Comparison of ENCODE assay signal across 25 cellular contexts in genomic region chr2:182855376-182855775, GRCh38. TPM values are rescaled to one million over a fixed set of nuclear protein-coding genes. Genes with fewer than 3 reads are reported as not detected.
DNase-seq lines count a peak whose midpoint lies in the region; TF ChIP-seq lines count a peak whose summit lies in the region.
"Had no signal": no experiment of that assay in that cellular context is flagged by ENCODE, and none has a peak within 500 bp of the region (broad histone marks: within the 10 kb centered on the region; RNA-seq: fewer than 3 reads in every experiment).

No MANE protein-coding gene starts in this region.

- peaks cover 22% of the 10 kb centered on the region for H3K36me3 Mint-ChIP-seq in endodermal cell (ENCODE audit: low read depth)
- H3K36me3 Mint-ChIP-seq: CD14-positive monocyte; CD4-positive, alpha-beta memory T cell; CD4-positive, CD25-positive, alpha-beta regulatory T cell; CD8-positive, alpha-beta memory T cell had no signal

- CTCF ChIA-PET in OCI-LY7 (lab: Charles Lee; ENCODE audit: unreplicated experiment): no interaction called here

- H4K20me1 ChIP-seq in OCI-LY7 (ENCODE audit: insufficient read depth, low read length) (no peaks in the 10 kb centered on the region), smooth muscle cell (ENCODE audit: low read depth) (no peaks in the 10 kb centered on the region), Karpas-422 (ENCODE audit: insufficient read depth, low read depth, low read length) (no peaks in the 10 kb centered on the region)
- H4K20me1 ChIP-seq: BLaER1 had no signal

- TF ChIP-seq CTCF in OCI-LY7 (conservative IDR thresholded peaks at IDR 0.05; ENCODE audit: low read length) (no peak), endodermal cell (conservative IDR thresholded peaks at IDR 0.05) (no peak), smooth muscle cell (IDR thresholded peaks at IDR 0.05; ENCODE audit: borderline replicate concordance, insufficient read depth, poor library complexity, severe bottlenecking) (no peak)

- BruUV-seq in OCI-LY7 (replicated peaks; lab: Mats Ljungman, UMichigan): no TSS peak

- peaks cover 17% of the 10 kb centered on the region for H3K4me1 Mint-ChIP-seq in endodermal cell
- H3K4me1 Mint-ChIP-seq: CD14-positive monocyte; CD4-positive, alpha-beta memory T cell; CD4-positive, CD25-positive, alpha-beta regulatory T cell; CD8-positive, alpha-beta memory T cell had no signal

- intact Hi-C loops in OCI-LY7 (cut with micrococcal nuclease; ENCODE audit: unreplicated experiment): no loop called here

- no peak overlapping the region for H3K4me3 Mint-ChIP-seq in endodermal cell
- H3K4me3 Mint-ChIP-seq: CD14-positive monocyte; CD4-positive, alpha-beta memory T cell; CD4-positive, CD25-positive, alpha-beta regulatory T cell; CD8-positive, alpha-beta memory T cell had no signal

- H3K79me2 ChIP-seq in OCI-LY7 (ENCODE audit: insufficient read depth, low read depth, low read length) (no peaks in the 10 kb centered on the region), smooth muscle cell (ENCODE audit: low read depth) (no peaks in the 10 kb centered on the region), Karpas-422 (ENCODE audit: low read length) (no peaks in the 10 kb centered on the region)

- H3K27me3 Mint-ChIP-seq in endodermal cell (ENCODE audit: insufficient read depth): no peaks in the 10 kb centered on the region

- H3K27me3 ChIP-seq in endodermal cell (ENCODE audit: control insufficient read depth, insufficient read depth, low read length, poor library complexity, severe bottlenecking) (no peaks in the 10 kb centered on the region), smooth muscle cell (ENCODE audit: low read depth) (no peaks in the 10 kb centered on the region), Karpas-422 (ENCODE audit: low read length) (no peaks in the 10 kb centered on the region)
- H3K27me3 ChIP-seq: BE2C, BLaER1 had no signal

- H3K4me1 ChIP-seq in OCI-LY7 (ENCODE audit: insufficient read depth, low read length, poor library complexity, severe bottlenecking) (peaks cover 19% of the 10 kb centered on the region), endodermal cell (ENCODE audit: control insufficient read depth, insufficient read depth, low read length) (peaks cover 3% of the 10 kb centered on the region), mesodermal cell (ENCODE audit: control insufficient read depth, insufficient read depth, low read length, poor library complexity, severe bottlenecking) (peaks cover 12% of the 10 kb centered on the region), smooth muscle cell (ENCODE audit: low read depth) (peaks cover 15% of the 10 kb centered on the region), Karpas-422 (ENCODE audit: low read length) (no peaks in the 10 kb centered on the region)
- H3K4me1 ChIP-seq: BE2C, BLaER1 had no signal

- peaks cover 6% of the 10 kb centered on the region for H3K9me3 Mint-ChIP-seq in endodermal cell

- POLR2A ChIA-PET in OCI-LY7 (lab: Charles Lee): interaction anchor here (0.6 kb wide), 1 partner anchor 461 kb away, joined by 3 read pairs; no protein-coding TSS in a partner anchor

- no peaks in the 10 kb centered on the region for H3K9me2 ChIP-seq in OCI-LY7 (ENCODE audit: insufficient read depth, low read length)
- H3K9me2 ChIP-seq in Karpas-422 (replicated peaks; ENCODE audit: insufficient read depth, low read length): no peaks in the 10 kb centered on the region

- H3K9ac ChIP-seq in endodermal cell (ENCODE audit: extremely low read depth, low read length, poor library complexity, severe bottlenecking): no peak overlapping the region
- H3K9ac ChIP-seq in smooth muscle cell (ENCODE audit: low read depth): no peak overlapping the region
- H3K9ac ChIP-seq in Karpas-422 (ENCODE audit: low read length): no peak overlapping the region
- H3K9ac ChIP-seq: BLaER1 had no signal

- H3K4me3 ChIP-seq in OCI-LY7 (ENCODE audit: low read depth, low read length, poor library complexity, severe bottlenecking): no peak overlapping the region
- H3K4me3 ChIP-seq in endodermal cell (ENCODE audit: low read length): peak overlapping the region; percentile 26
- H3K4me3 ChIP-seq in mesodermal cell (ENCODE audit: extremely low read depth, insufficient read depth, low read length, poor library complexity, severe bottlenecking): no peak overlapping the region
- no peak overlapping the region for H3K4me3 ChIP-seq in smooth muscle cell
- H3K4me3 ChIP-seq in Karpas-422 (ENCODE audit: low read length): no peak overlapping the region
- H3K4me3 ChIP-seq: BLaER1, GM12878 had no signal

- 100% methylated on average over 2 of the region's 2 CpGs; no CpG with 5 or more reads in 1 of the 2 experiments for WGBS in endodermal cell (ENCODE audit: insufficient coverage in 1 of 2, insufficient read length in 1 of 2), 2 experiments
- 100% methylated on average over 1 of the region's 2 CpGs; no CpG with 5 or more reads in 1 of the 2 experiments for WGBS in mesodermal cell (ENCODE audit: insufficient coverage in 2 of 2), 2 experiments
- 94% methylated on average over 2 of the region's 2 CpGs for WGBS in smooth muscle cell (ENCODE audit: low lambda C conversion rate)

- H3K27ac ChIP-seq in OCI-LY7 (ENCODE audit: low read depth, low read length, poor library complexity, severe bottlenecking) (no peak overlapping the region), endodermal cell (ENCODE audit: low read depth, low read length) (no peak overlapping the region), mesodermal cell (ENCODE audit: low read depth, low read length, severe bottlenecking) (peak overlapping the region; percentile 93), smooth muscle cell (ENCODE audit: low read depth) (peak overlapping the region; percentile 51), Karpas-422 (ENCODE audit: low read length) (no peak overlapping the region)
- H3K27ac ChIP-seq: BLaER1 had no signal

- H3K9me3 ChIP-seq in OCI-LY7 (ENCODE audit: low read length) (peaks cover 7% of the 10 kb centered on the region; the same call in 1 of the 2 replicates), endodermal cell (ENCODE audit: control insufficient read depth, low read length) (peaks cover 23% of the 10 kb centered on the region), mesodermal cell (ENCODE audit: control insufficient read depth, low read length) (no peaks in the 10 kb centered on the region), smooth muscle cell (replicated peaks; ENCODE audit: low read depth) (no peaks in the 10 kb centered on the region), Karpas-422 (ENCODE audit: low read length) (no peaks in the 10 kb centered on the region)
- H3K9me3 ChIP-seq: BE2C, BLaER1 had no signal

- DNase-seq in OCI-LY7 (ENCODE audit: low spot score): no peak
- no peak for DNase-seq in endodermal cell
- DNase-seq in smooth muscle cell (lab: John Stamatoyannopoulos, UW; ENCODE audit: unreplicated experiment): no peak
- no peak for DNase-seq in NCI-H146 treated with DMSO at 0.1 percent for 48 hours (lab: John Stamatoyannopoulos, UW; ENCODE audit: unreplicated experiment)
- no peak for DNase-seq in Karpas-422
- no peak for DNase-seq in activated CD4-positive, alpha-beta T cell treated with anti-CD3 and anti-CD28 coated beads for 1 hour
- DNase-seq: 8988T; ACHN; BE2C; C1 segment of cervical spinal cord; CD4-positive, alpha-beta memory T cell; CD4-positive, CD25-positive, alpha-beta regulatory T cell; CD8-positive, alpha-beta memory T cell; COR-L47; DMS 273 treated with DMSO at 0.1 percent for 48 hours; DMS153; DMS53; DMS79; DND-41; GDM1 had no signal

- H2AFZ ChIP-seq in OCI-LY7 (ENCODE audit: low read length) (0 out of 2 replicates have a peak overlapping the region, but pooled peaks have one; percentile 69), smooth muscle cell (ENCODE audit: low read depth) (no peak overlapping the region), Karpas-422 (ENCODE audit: low read length) (no peak overlapping the region)

- H3F3A ChIP-seq in smooth muscle cell (ENCODE audit: low read depth): peaks cover 11% of the 10 kb centered on the region

- H3K4me2 ChIP-seq in OCI-LY7 (ENCODE audit: low read length) (no peak overlapping the region), smooth muscle cell (no peak overlapping the region), Karpas-422 (ENCODE audit: low read depth, low read length, poor library complexity, severe bottlenecking) (no peak overlapping the region)
- H3K4me2 ChIP-seq: BLaER1 had no signal

- H3K36me3 ChIP-seq in OCI-LY7 (ENCODE audit: insufficient read depth, low read length) (no peaks in the 10 kb centered on the region; the same call in 1 of the 2 replicates), endodermal cell (ENCODE audit: control insufficient read depth, insufficient read depth, low read length) (peaks cover 47% of the 10 kb centered on the region), mesodermal cell (ENCODE audit: control insufficient read depth, insufficient read depth, low read length) (no peaks in the 10 kb centered on the region), smooth muscle cell (ENCODE audit: low read depth) (no peaks in the 10 kb centered on the region), Karpas-422 (ENCODE audit: insufficient read depth, low read length) (no peaks in the 10 kb centered on the region)
- H3K36me3 ChIP-seq: BE2C, BLaER1 had no signal

- no peak overlapping the region for H3K27ac Mint-ChIP-seq in endodermal cell
- H3K27ac Mint-ChIP-seq: CD14-positive monocyte; CD4-positive, alpha-beta memory T cell; CD4-positive, CD25-positive, alpha-beta regulatory T cell; CD8-positive, alpha-beta memory T cell had no signal

RNA-seq across cellular contexts. Expression of gene FRZB, which starts 11.1 kb away (rescaled TPM):
- total RNA-seq in OCI-LY7 (2014; rRNA removed; shearing (Covaris generic)): 0.10 TPM in 1 of 2 replicates, not detected in the other
- total RNA-seq in OCI-LY7 (2022) (not detected in 2 replicates), endodermal cell (100 to 1,000 TPM in 1 of 2 donors, 10 to 100 TPM in 1; 54.8 to 107 TPM), smooth muscle cell (11.2 and 12.4 TPM in 2 replicates)
- polyA plus RNA-seq in endodermal cell (2013, experiment 1 of 2): 38.5 TPM
- 42.6 TPM for polyA plus RNA-seq in endodermal cell (2013, experiment 2 of 2)
- 14.1 TPM for polyA plus RNA-seq in mesodermal cell (2013, experiment 1 of 2)
- polyA plus RNA-seq in mesodermal cell (2013, experiment 2 of 2): 16.1 TPM
- 30.6 and 33.5 TPM in 2 replicates for polyA plus RNA-seq in smooth muscle cell
- not detected in 2 replicates for total RNA-seq in Karpas-422 (2014; rRNA removed; shearing (Covaris generic); ENCODE audit: low replicate concordance)
- total RNA-seq: CD4-positive, alpha-beta memory T cell; CD4-positive, CD25-positive, alpha-beta regulatory T cell; CD8-positive, alpha-beta memory T cell; Daoy; GM12878 had no signal
- polyA plus RNA-seq: CD14-positive monocyte; CD4-positive, CD25-positive, alpha-beta regulatory T cell; CD8-positive, alpha-beta memory T cell had no signal

Comparison
In these comparisons a context has a peak if more than half of its experiments do, and no peak if none do; other contexts are left out.
1. H3K27ac ChIP-seq: peak in mesodermal cell (single experiment) and smooth muscle cell (single experiment); none in OCI-LY7 (single experiment), endodermal cell (single experiment) and Karpas-422 (single experiment).
2. RNA of gene FRZB, which starts 11.1 kb away (total RNA-seq): 54.8 to 107 TPM in endodermal cell and 11.2 to 12.4 TPM in smooth muscle cell; 0.10 TPM in OCI-LY7 and not detected in Karpas-422; every median in the first group is over 10 times any median in the second.